Comparison of ENCODE assay signal across 16 cellular contexts in genomic region chr6:135488023-135488422, GRCh38. TPM values are rescaled to one million over a fixed set of nuclear protein-coding genes. Genes with fewer than 3 reads are reported as not detected.
DNase-seq lines count a peak whose midpoint lies in the region; ATAC-seq, FAIRE-seq and TF ChIP-seq lines count a peak whose summit lies in the region.
"Had no signal": no experiment of that assay in that cellular context is flagged by ENCODE, and none has a peak within 500 bp of the region (broad histone marks: within the 10 kb centered on the region; RNA-seq: fewer than 3 reads in every experiment).

No MANE protein-coding gene starts in this region.

- H3K27ac ChIP-seq in A549 = no peak overlapping the region
- peak overlapping the region; percentile 24 for H3K27ac ChIP-seq in astrocyte (ENCODE audit: low read depth, low read length)
- H3K27ac ChIP-seq in foreskin keratinocyte = no peak overlapping the region
- H3K27ac ChIP-seq: skin epidermis had no signal

- H2AFZ ChIP-seq in astrocyte (ENCODE audit: low read depth, low read length) = no peak overlapping the region

- peaks cover 8% of the 10 kb centered on the region; the same call in 1 of the 3 replicates for H3K4me1 ChIP-seq in A549
- no peaks in the 10 kb centered on the region for H3K4me1 ChIP-seq in astrocyte (ENCODE audit: insufficient read depth, low read length)
- no peaks in the 10 kb centered on the region for H3K4me1 ChIP-seq in foreskin keratinocyte

- ATAC-seq in A549 (no peak), foreskin keratinocyte (peak; percentile 78)
- no peak for ATAC-seq in natural killer cell treated with Interleukin-12 subunit alpha and Interleukin-12 subunit beta and Interleukin-15 and Interleukin-18, amount 100 ng/mL, for 72 hours
- ATAC-seq in naive thymus-derived CD8-positive, alpha-beta T cell = no peak
- ATAC-seq: activated CD8-positive, alpha-beta T cell treated with anti-CD3 and anti-CD28 coated beads for 36 hours; stimulated activated naive CD8-positive, alpha-beta T cell treated with anti-CD3 and anti-CD28 coated beads, Interleukin-15, amount 100 ng/mL, for 72 hours had no signal

- H3K9me3 ChIP-seq in A549 (peaks cover 14% of the 10 kb centered on the region; the same call in 1 of the 3 replicates), astrocyte (ENCODE audit: insufficient read depth, low read depth, low read length) (no peaks in the 10 kb centered on the region)

- CTCF ChIA-PET in A549 (lab: Yijun Ruan, JAX) = no interaction called here

- H3K79me2 ChIP-seq in astrocyte (ENCODE audit: insufficient read depth, low read length) = no peaks in the 10 kb centered on the region

- peaks cover 12% of the 10 kb centered on the region for H3K4me1 Mint-ChIP-seq in astrocyte (ENCODE audit: low read depth, unreplicated experiment)
- no peaks in the 10 kb centered on the region for H3K4me1 Mint-ChIP-seq in natural killer cell treated with Interleukin-12 subunit alpha and Interleukin-12 subunit beta and Interleukin-15 and Interleukin-18, amount 100 ng/mL, for 72 hours (ENCODE audit: low read depth in 2 of 2)
- H3K4me1 Mint-ChIP-seq in naive thymus-derived CD8-positive, alpha-beta T cell = no peaks in the 10 kb centered on the region
- no peaks in the 10 kb centered on the region for H3K4me1 Mint-ChIP-seq in endothelial cell (ENCODE audit: unreplicated experiment)
- H3K4me1 Mint-ChIP-seq: brain; stimulated activated naive CD8-positive, alpha-beta T cell treated with anti-CD3 and anti-CD28 coated beads, Interleukin-15, amount 100 ng/mL, for 72 hours had no signal

- H3K4me2 ChIP-seq in A549 = 0 out of 3 replicates have a peak overlapping the region, but pooled peaks have one; percentile 8
- H3K4me2 ChIP-seq in astrocyte (ENCODE audit: low read length) = peak overlapping the region; percentile 24

- POLR2A ChIA-PET in A549 (lab: Yijun Ruan, JAX) = no interaction called here
- POLR2A ChIA-PET in naive thymus-derived CD8-positive, alpha-beta T cell (lab: Charles Lee) = no interaction called here

- H3K27ac Mint-ChIP-seq in astrocyte (ENCODE audit: unreplicated experiment) (no peak overlapping the region), endothelial cell (ENCODE audit: unreplicated experiment) (no peak overlapping the region)
- H3K27ac Mint-ChIP-seq in natural killer cell treated with Interleukin-12 subunit alpha and Interleukin-12 subunit beta and Interleukin-15 and Interleukin-18, amount 100 ng/mL, for 72 hours = no peak overlapping the region
- H3K27ac Mint-ChIP-seq in naive thymus-derived CD8-positive, alpha-beta T cell = no peak overlapping the region
- H3K27ac Mint-ChIP-seq: activated CD8-positive, alpha-beta T cell treated with anti-CD3 and anti-CD28 coated beads for 36 hours; activated T-helper 2 cell treated with anti-CD3 and anti-CD28 coated beads, Interferon-gamma antibody, Interleukin-2, Interleukin-4, amounts not matched to agents 10 μg/mL and 5 μg/mL and 100 μg/mL, durations not matched to agents 14 hours and 24 hours and 36 hours; brain; stimulated activated naive CD8-positive, alpha-beta T cell treated with anti-CD3 and anti-CD28 coated beads, Interleukin-15, amount 100 ng/mL, for 72 hours had no signal

- TF ChIP-seq EP300 in A549 (IDR thresholded peaks at IDR 0.05) = no peak

- H3K36me3 Mint-ChIP-seq in astrocyte (ENCODE audit: low read depth, unreplicated experiment) = peaks cover 24% of the 10 kb centered on the region
- peaks cover 40% of the 10 kb centered on the region for H3K36me3 Mint-ChIP-seq in natural killer cell treated with Interleukin-12 subunit alpha and Interleukin-12 subunit beta and Interleukin-15 and Interleukin-18, amount 100 ng/mL, for 72 hours
- peaks cover 38 to 60% (median 48%) of the 10 kb centered on the region in 3 donors for H3K36me3 Mint-ChIP-seq in naive thymus-derived CD8-positive, alpha-beta T cell
- peaks cover 10% of the 10 kb centered on the region for H3K36me3 Mint-ChIP-seq in endothelial cell (ENCODE audit: low read depth, unreplicated experiment)

- H3K36me3 ChIP-seq in astrocyte (ENCODE audit: insufficient read depth, low read length) = peaks cover 18% of the 10 kb centered on the region

- no peak for TF ChIP-seq RAD21 in A549 (conservative IDR thresholded peaks at IDR 0.05 in 1 of 2, IDR thresholded peaks at IDR 0.05 in 1 of 2)

- H3K27me3 Mint-ChIP-seq in astrocyte (ENCODE audit: low read depth, unreplicated experiment) (no peaks in the 10 kb centered on the region), endothelial cell (ENCODE audit: unreplicated experiment) (no peaks in the 10 kb centered on the region)
- no peaks in the 10 kb centered on the region for H3K27me3 Mint-ChIP-seq in natural killer cell treated with Interleukin-12 subunit alpha and Interleukin-12 subunit beta and Interleukin-15 and Interleukin-18, amount 100 ng/mL, for 72 hours
- no peaks in the 10 kb centered on the region for H3K27me3 Mint-ChIP-seq in naive thymus-derived CD8-positive, alpha-beta T cell
- H3K27me3 Mint-ChIP-seq: activated CD8-positive, alpha-beta T cell treated with anti-CD3 and anti-CD28 coated beads for 36 hours; brain; stimulated activated naive CD8-positive, alpha-beta T cell treated with anti-CD3 and anti-CD28 coated beads, Interleukin-15, amount 100 ng/mL, for 72 hours had no signal

- H3K27me3 ChIP-seq in astrocyte (ENCODE audit: insufficient read depth, low read length) (no peaks in the 10 kb centered on the region), foreskin keratinocyte (no peaks in the 10 kb centered on the region)

- no peak overlapping the region for H3K9ac ChIP-seq in astrocyte (ENCODE audit: low read length)

- no peak for FAIRE-seq in A549 (lab: Jason Lieb, UNC)
- no peak for FAIRE-seq in astrocyte (lab: Jason Lieb, UNC)
- FAIRE-seq: D721Med had no signal

- H3K4me3 ChIP-seq in A549 (no peak overlapping the region), astrocyte (ENCODE audit: insufficient read depth, low read depth, low read length) (no peak overlapping the region)
- H3K4me3 ChIP-seq: skin epidermis had no signal

- TF ChIP-seq CTCF in A549 (IDR thresholded peaks at IDR 0.05) (no peak), astrocyte (IDR thresholded peaks at IDR 0.05; ENCODE audit: insufficient read depth, low read depth, low read length) (no peak), foreskin keratinocyte (conservative IDR thresholded peaks at IDR 0.05) (no peak), endothelial cell (IDR thresholded peaks at IDR 0.05; ENCODE audit: unreplicated experiment) (no peak)

- DNase-seq in A549 (ENCODE audit: low read depth in 1 of 2, low spot score in 1 of 2) = no peak
- peak; percentile 48 for DNase-seq in HS-27A (ENCODE audit: low read depth)
- peak; percentile 67 for DNase-seq in astrocyte (ENCODE audit: low read depth)
- peak in 1 of 2 donors; percentile 59 for DNase-seq in foreskin keratinocyte
- no peak for DNase-seq in natural killer cell treated with Interleukin-12 subunit alpha and Interleukin-12 subunit beta and Interleukin-15 and Interleukin-18, amount 100 ng/mL, for 72 hours (ENCODE audit: low spot score)
- DNase-seq in naive thymus-derived CD8-positive, alpha-beta T cell = no peak
- no peak for DNase-seq in endothelial cell (ENCODE audit: low spot score)
- no peak for DNase-seq in D341Med (ENCODE audit: low spot score)
- DNase-seq: activated CD8-positive, alpha-beta T cell treated with anti-CD3 and anti-CD28 coated beads for 36 hours; NCI-H2081; SIG-M5; stimulated activated naive CD8-positive, alpha-beta T cell treated with anti-CD3 and anti-CD28 coated beads, Interleukin-15, amount 100 ng/mL, for 72 hours had no signal

- no peak for TF ChIP-seq POLR2A in A549 (IDR thresholded peaks at IDR 0.05; ENCODE audit: low read length)

- H3K4me3 Mint-ChIP-seq in astrocyte (ENCODE audit: unreplicated experiment) (no peak overlapping the region), endothelial cell (ENCODE audit: unreplicated experiment) (no peak overlapping the region)
- no peak overlapping the region for H3K4me3 Mint-ChIP-seq in natural killer cell treated with Interleukin-12 subunit alpha and Interleukin-12 subunit beta and Interleukin-15 and Interleukin-18, amount 100 ng/mL, for 72 hours
- no peak overlapping the region for H3K4me3 Mint-ChIP-seq in naive thymus-derived CD8-positive, alpha-beta T cell
- H3K4me3 Mint-ChIP-seq: activated CD8-positive, alpha-beta T cell treated with anti-CD3 and anti-CD28 coated beads for 36 hours; brain; stimulated activated naive CD8-positive, alpha-beta T cell treated with anti-CD3 and anti-CD28 coated beads, Interleukin-15, amount 100 ng/mL, for 72 hours had no signal

- WGBS in A549 (ENCODE audit: missing lambda C conversion rate) = 42% methylated on average over 3 of the region's 3 CpGs

- H4K20me1 ChIP-seq in astrocyte (ENCODE audit: insufficient read depth, low read length) = no peaks in the 10 kb centered on the region

- H3K9me3 Mint-ChIP-seq in astrocyte (ENCODE audit: unreplicated experiment) (peaks cover 3% of the 10 kb centered on the region), endothelial cell (ENCODE audit: unreplicated experiment) (peaks cover 8% of the 10 kb centered on the region)
- peaks cover 5% of the 10 kb centered on the region for H3K9me3 Mint-ChIP-seq in natural killer cell treated with Interleukin-12 subunit alpha and Interleukin-12 subunit beta and Interleukin-15 and Interleukin-18, amount 100 ng/mL, for 72 hours
- peaks cover 0 to 21% (median 7%) of the 10 kb centered on the region in 9 donors for H3K9me3 Mint-ChIP-seq in naive thymus-derived CD8-positive, alpha-beta T cell

TF ChIP-seq in A549, 52 proteins besides CTCF, POLR2A, EP300 and RAD21 (continues in another document):
- TF ChIP-seq, protein P1, sequence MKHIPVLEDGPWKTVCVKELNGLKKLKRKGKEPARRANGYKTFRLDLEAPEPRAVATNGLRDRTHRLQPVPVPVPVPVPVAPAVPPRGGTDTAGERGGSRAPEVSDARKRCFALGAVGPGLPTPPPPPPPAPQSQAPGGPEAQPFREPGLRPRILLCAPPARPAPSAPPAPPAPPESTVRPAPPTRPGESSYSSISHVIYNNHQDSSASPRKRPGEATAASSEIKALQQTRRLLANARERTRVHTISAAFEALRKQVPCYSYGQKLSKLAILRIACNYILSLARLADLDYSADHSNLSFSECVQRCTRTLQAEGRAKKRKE (CRISPR knock-in tag; IDR thresholded peaks at IDR 0.05; ENCODE audit: low read depth) = no peak

RNA-seq across cellular contexts. Expression of gene AHI1, which starts 9.5 kb away (rescaled TPM):
- 38.3 and 50.8 TPM in 2 replicates for polyA plus RNA-seq in A549 (2011; rRNA removed)
- 5.7 and 6.3 TPM in 2 replicates for polyA plus RNA-seq in A549 (2012; cell fraction: cytosol; rRNA removed)
- polyA plus RNA-seq in A549 (2012; cell fraction: nucleus; rRNA removed) = 8.3 and 11.2 TPM in 2 replicates
- polyA plus RNA-seq in A549 (2017; fragmentation: RNase III; extraction: RNeasy Plus Mini Kit Qiagen cat#74134 plus additional on column Dnase treatment) = 22.3 to 24.8 TPM (median 24.7 TPM) in 3 replicates
- 16.6 and 18.0 TPM in 2 replicates for polyA minus RNA-seq in A549 (2011; rRNA and poly(A)+ RNA removed)
- 14.2 and 16.6 TPM in 2 replicates for total RNA-seq in astrocyte
- total RNA-seq in foreskin keratinocyte = 8.4 and 9.9 TPM in 2 replicates
- polyA plus RNA-seq in foreskin keratinocyte = 2.5 and 4.0 TPM in 2 replicates
- 10 to 100 TPM; 16.4 to 49.6 TPM for total RNA-seq in natural killer cell treated with Interleukin-12 subunit alpha and Interleukin-12 subunit beta and Interleukin-15 and Interleukin-18, amount 100 ng/mL, for 72 hours
- total RNA-seq in naive thymus-derived CD8-positive, alpha-beta T cell = 10 to 100 TPM; 16.0 to 16.1 TPM
- polyA plus RNA-seq in naive thymus-derived CD8-positive, alpha-beta T cell = 1 to 10 TPM; 2.3 to 4.9 (median 3.5) TPM
- 12.6 TPM for total RNA-seq in endothelial cell (ENCODE audit: unreplicated experiment)

Comparison
In these comparisons a context has a peak if more than half of its experiments do, and no peak if none do; other contexts are left out.
1. DNase-seq: peak in HS-27A (single experiment) and astrocyte (single experiment); none in A549 (0 of 2), natural killer cell treated with Interleukin-12 subunit alpha and Interleukin-12 subunit beta and Interleukin-15 and Interleukin-18, amount 100 ng/mL, for 72 hours (single experiment), naive thymus-derived CD8-positive, alpha-beta T cell (0 of 10), endothelial cell (single experiment) and D341Med (single experiment).